24 cellular contexts compared by ENCODE assay signal in the genomic region with DNA sequence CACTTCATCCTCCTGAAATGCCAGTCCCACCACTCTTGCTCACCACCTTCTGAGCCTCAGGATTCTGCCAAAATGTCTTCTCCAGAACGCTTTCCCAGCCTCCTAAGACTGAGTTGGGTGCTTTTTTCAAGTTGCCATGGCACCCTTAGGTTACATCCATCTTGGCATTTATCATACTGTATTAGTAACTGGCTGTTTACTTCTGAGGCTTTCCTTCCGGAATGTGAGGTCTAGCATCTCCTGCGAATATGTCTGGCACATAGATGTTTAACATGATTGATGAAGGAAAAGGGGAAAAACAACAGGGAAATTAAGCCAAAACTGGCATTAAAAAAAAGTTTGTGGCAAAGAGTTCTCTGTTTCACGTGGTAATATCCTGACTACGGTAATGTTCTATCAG.
"Had no signal": no experiment of that assay in that cellular context is flagged by ENCODE, and none has a peak within 500 bp of the region (broad histone marks: within the 10 kb centered on the region; RNA-seq: fewer than 3 reads in every experiment).

No MANE protein-coding gene starts in this region.

- H3K4me3 Mint-ChIP-seq: activated CD4-positive, alpha-beta memory T cell treated with anti-CD3 and anti-CD28 coated beads, Interleukin-2, amount 10 ng/mL, durations not matched to agents 7 days and 5 days; activated CD4-positive, alpha-beta T cell treated with anti-CD3 and anti-CD28 coated beads, Interleukin-2, amount 10 ng/mL, durations not matched to agents 7 days and 5 days; activated naive CD4-positive, alpha-beta T cell treated with anti-CD3 and anti-CD28 coated beads for 36 hours; activated naive CD8-positive, alpha-beta T cell; activated T-helper 17 cell treated with anti-CD3 and anti-CD28 coated beads, Interleukin-2, amount 50 U/mL, for 72 hours; brain had no signal

- DNase-seq: activated CD4-positive, alpha-beta memory T cell treated with anti-CD3 and anti-CD28 coated beads, Interleukin-2, amount 10 ng/mL, durations not matched to agents 7 days and 5 days; activated CD4-positive, alpha-beta T cell treated with anti-CD3 and anti-CD28 coated beads, Interleukin-2, amount 10 ng/mL, durations not matched to agents 7 days and 5 days; activated CD4-positive, CD25-positive, alpha-beta regulatory T cell; activated gamma-delta T cell; activated naive CD4-positive, alpha-beta T cell treated with anti-CD3 and anti-CD28 coated beads for 36 hours; activated T-cell treated with anti-CD3 and anti-CD28 coated beads for 4 hours; activated T-cell treated with anti-CD3 and anti-CD28 coated beads, Interleukin-2, amount 50 U/mL, for 48 hours; aorta; Kasumi-1; KBM-7; NCI-H1105 treated with DMSO at 0.1 percent for 48 hours; NCI-H1436 treated with DMSO at 0.1 percent for 48 hours; NCI-H187; NCI-H2081; NCI-H446; NCI-H524; Peyer's patch; Right ventricle myocardium superior; SJCRH30; SK-N-SH; T-helper 1 cell had no signal

- H3K27me3 Mint-ChIP-seq: activated CD4-positive, alpha-beta memory T cell treated with anti-CD3 and anti-CD28 coated beads, Interleukin-2, amount 10 ng/mL, durations not matched to agents 7 days and 5 days; activated CD4-positive, alpha-beta T cell treated with anti-CD3 and anti-CD28 coated beads, Interleukin-2, amount 10 ng/mL, durations not matched to agents 7 days and 5 days; activated naive CD8-positive, alpha-beta T cell; activated T-helper 17 cell treated with anti-CD3 and anti-CD28 coated beads, Interleukin-2, amount 50 U/mL, for 72 hours; brain had no signal

- ATAC-seq: activated T-helper 17 cell treated with anti-CD3 and anti-CD28 coated beads, Interleukin-2, amount 50 U/mL, for 72 hours had no signal

- H3K4me1 Mint-ChIP-seq: activated CD4-positive, alpha-beta memory T cell treated with anti-CD3 and anti-CD28 coated beads, Interleukin-2, amount 10 ng/mL, durations not matched to agents 7 days and 5 days; activated CD4-positive, alpha-beta T cell treated with anti-CD3 and anti-CD28 coated beads, Interleukin-2, amount 10 ng/mL, durations not matched to agents 7 days and 5 days; activated T-helper 17 cell treated with anti-CD3 and anti-CD28 coated beads, Interleukin-2, amount 50 U/mL, for 72 hours had no signal

- H3K9me3 Mint-ChIP-seq: activated CD4-positive, alpha-beta memory T cell treated with anti-CD3 and anti-CD28 coated beads, Interleukin-2, amount 10 ng/mL, durations not matched to agents 7 days and 5 days; activated CD4-positive, alpha-beta T cell treated with anti-CD3 and anti-CD28 coated beads, Interleukin-2, amount 10 ng/mL, durations not matched to agents 7 days and 5 days; activated naive CD4-positive, alpha-beta T cell treated with anti-CD3 and anti-CD28 coated beads for 36 hours; activated T-helper 17 cell treated with anti-CD3 and anti-CD28 coated beads, Interleukin-2, amount 50 U/mL, for 72 hours had no signal

- H3K27ac Mint-ChIP-seq: activated CD4-positive, alpha-beta memory T cell treated with anti-CD3 and anti-CD28 coated beads, Interleukin-2, amount 10 ng/mL, durations not matched to agents 7 days and 5 days; activated CD4-positive, alpha-beta T cell treated with anti-CD3 and anti-CD28 coated beads, Interleukin-2, amount 10 ng/mL, durations not matched to agents 7 days and 5 days; activated naive CD4-positive, alpha-beta T cell treated with anti-CD3 and anti-CD28 coated beads for 36 hours; activated naive CD8-positive, alpha-beta T cell; activated T-helper 17 cell treated with anti-CD3 and anti-CD28 coated beads, Interleukin-2, amount 50 U/mL, for 72 hours had no signal
